Comparison of ENCODE assay signal across 1 cellular context in genomic region chr12:114799574-114800487, GRCh38.
TF ChIP-seq lines count a peak whose summit lies in the region.

No MANE protein-coding gene starts in this region.

TF ChIP-seq in HepG2, 621 proteins besides CTCF, POLR2A, EP300 and RAD21 (continued from another document and continues in another):
- TF ChIP-seq, protein P1, sequence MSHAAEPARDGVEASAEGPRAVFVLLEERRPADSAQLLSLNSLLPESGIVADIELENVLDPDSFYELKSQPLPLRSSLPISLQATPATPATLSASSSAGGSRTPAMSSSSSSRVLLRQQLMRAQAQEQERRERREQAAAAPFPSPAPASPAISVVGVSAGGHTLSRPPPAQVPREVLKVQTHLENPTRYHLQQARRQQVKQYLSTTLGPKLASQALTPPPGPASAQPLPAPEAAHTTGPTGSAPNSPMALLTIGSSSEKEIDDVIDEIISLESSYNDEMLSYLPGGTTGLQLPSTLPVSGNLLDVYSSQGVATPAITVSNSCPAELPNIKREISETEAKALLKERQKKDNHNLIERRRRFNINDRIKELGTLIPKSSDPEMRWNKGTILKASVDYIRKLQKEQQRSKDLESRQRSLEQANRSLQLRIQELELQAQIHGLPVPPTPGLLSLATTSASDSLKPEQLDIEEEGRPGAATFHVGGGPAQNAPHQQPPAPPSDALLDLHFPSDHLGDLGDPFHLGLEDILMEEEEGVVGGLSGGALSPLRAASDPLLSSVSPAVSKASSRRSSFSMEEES (CRISPR knock-in tag; IDR thresholded peaks at IDR 0.05), result peak; percentile 98
- peak; percentile 82; the same call in 1 of the 2 replicates for TF ChIP-seq ZNF780A (CRISPR knock-in tag; IDR thresholded peaks at IDR 0.05)
- TF ChIP-seq, protein P2, sequence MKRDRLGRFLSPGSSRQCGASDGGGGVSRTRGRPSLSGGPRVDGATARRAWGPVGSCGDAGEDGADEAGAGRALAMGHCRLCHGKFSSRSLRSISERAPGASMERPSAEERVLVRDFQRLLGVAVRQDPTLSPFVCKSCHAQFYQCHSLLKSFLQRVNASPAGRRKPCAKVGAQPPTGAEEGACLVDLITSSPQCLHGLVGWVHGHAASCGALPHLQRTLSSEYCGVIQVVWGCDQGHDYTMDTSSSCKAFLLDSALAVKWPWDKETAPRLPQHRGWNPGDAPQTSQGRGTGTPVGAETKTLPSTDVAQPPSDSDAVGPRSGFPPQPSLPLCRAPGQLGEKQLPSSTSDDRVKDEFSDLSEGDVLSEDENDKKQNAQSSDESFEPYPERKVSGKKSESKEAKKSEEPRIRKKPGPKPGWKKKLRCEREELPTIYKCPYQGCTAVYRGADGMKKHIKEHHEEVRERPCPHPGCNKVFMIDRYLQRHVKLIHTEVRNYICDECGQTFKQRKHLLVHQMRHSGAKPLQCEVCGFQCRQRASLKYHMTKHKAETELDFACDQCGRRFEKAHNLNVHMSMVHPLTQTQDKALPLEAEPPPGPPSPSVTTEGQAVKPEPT (CRISPR knock-in tag; IDR thresholded peaks at IDR 0.05; ENCODE audit: low read depth), result no peak; the same call in 1 of the 2 replicates
- no peak for TF ChIP-seq ZNF496 (CRISPR knock-in tag; IDR thresholded peaks at IDR 0.05; ENCODE audit: insufficient replicate concordance)
- TF ChIP-seq GRHL1 (CRISPR knock-in tag; conservative IDR thresholded peaks at IDR 0.05), result no peak
- TF ChIP-seq, protein P3, sequence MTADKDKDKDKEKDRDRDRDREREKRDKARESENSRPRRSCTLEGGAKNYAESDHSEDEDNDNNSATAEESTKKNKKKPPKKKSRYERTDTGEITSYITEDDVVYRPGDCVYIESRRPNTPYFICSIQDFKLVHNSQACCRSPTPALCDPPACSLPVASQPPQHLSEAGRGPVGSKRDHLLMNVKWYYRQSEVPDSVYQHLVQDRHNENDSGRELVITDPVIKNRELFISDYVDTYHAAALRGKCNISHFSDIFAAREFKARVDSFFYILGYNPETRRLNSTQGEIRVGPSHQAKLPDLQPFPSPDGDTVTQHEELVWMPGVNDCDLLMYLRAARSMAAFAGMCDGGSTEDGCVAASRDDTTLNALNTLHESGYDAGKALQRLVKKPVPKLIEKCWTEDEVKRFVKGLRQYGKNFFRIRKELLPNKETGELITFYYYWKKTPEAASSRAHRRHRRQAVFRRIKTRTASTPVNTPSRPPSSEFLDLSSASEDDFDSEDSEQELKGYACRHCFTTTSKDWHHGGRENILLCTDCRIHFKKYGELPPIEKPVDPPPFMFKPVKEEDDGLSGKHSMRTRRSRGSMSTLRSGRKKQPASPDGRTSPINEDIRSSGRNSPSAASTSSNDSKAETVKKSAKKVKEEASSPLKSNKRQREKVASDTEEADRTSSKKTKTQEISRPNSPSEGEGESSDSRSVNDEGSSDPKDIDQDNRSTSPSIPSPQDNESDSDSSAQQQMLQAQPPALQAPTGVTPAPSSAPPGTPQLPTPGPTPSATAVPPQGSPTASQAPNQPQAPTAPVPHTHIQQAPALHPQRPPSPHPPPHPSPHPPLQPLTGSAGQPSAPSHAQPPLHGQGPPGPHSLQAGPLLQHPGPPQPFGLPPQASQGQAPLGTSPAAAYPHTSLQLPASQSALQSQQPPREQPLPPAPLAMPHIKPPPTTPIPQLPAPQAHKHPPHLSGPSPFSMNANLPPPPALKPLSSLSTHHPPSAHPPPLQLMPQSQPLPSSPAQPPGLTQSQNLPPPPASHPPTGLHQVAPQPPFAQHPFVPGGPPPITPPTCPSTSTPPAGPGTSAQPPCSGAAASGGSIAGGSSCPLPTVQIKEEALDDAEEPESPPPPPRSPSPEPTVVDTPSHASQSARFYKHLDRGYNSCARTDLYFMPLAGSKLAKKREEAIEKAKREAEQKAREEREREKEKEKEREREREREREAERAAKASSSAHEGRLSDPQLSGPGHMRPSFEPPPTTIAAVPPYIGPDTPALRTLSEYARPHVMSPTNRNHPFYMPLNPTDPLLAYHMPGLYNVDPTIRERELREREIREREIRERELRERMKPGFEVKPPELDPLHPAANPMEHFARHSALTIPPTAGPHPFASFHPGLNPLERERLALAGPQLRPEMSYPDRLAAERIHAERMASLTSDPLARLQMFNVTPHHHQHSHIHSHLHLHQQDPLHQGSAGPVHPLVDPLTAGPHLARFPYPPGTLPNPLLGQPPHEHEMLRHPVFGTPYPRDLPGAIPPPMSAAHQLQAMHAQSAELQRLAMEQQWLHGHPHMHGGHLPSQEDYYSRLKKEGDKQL (CRISPR knock-in tag; IDR thresholded peaks at IDR 0.05; ENCODE audit: low read depth), result peak; percentile 99
- TF ChIP-seq THYN1 (CRISPR knock-in tag; IDR thresholded peaks at IDR 0.05; ENCODE audit: borderline replicate concordance, low read depth), result no peak
- peak; percentile 80 for TF ChIP-seq KMT2B (CRISPR knock-in tag; IDR thresholded peaks at IDR 0.05)
- no peak for TF ChIP-seq PAX8 (CRISPR knock-in tag; IDR thresholded peaks at IDR 0.05; ENCODE audit: borderline replicate concordance)
- peak; percentile 81 for TF ChIP-seq KDM1A (CRISPR knock-in tag; IDR thresholded peaks at IDR 0.05)
- peak; percentile 98 for TF ChIP-seq CBFB (CRISPR knock-in tag; IDR thresholded peaks at IDR 0.05)
- TF ChIP-seq, protein P4, sequence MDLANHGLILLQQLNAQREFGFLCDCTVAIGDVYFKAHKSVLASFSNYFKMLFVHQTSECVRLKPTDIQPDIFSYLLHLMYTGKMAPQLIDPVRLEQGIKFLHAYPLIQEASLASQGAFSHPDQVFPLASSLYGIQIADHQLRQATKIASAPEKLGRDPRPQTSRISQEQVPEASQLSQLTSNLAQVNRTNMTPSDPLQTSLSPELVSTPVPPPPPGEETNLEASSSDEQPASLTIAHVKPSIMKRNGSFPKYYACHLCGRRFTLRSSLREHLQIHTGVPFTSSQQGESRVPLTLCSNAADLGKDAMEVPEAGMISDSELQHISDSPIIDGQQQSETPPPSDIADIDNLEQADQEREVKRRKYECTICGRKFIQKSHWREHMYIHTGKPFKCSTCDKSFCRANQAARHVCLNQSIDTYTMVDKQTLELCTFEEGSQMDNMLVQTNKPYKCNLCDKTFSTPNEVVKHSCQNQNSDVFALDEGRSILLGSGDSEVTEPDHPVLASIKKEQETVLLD (CRISPR knock-in tag; IDR thresholded peaks at IDR 0.05; ENCODE audit: low read depth), result peak; percentile 35; the same call in 1 of the 2 replicates
- TF ChIP-seq SUZ12 (IDR thresholded peaks at IDR 0.05; ENCODE audit: low read depth, low read length), result no peak
- peak; percentile 88 for TF ChIP-seq ZNF784 (CRISPR knock-in tag; IDR thresholded peaks at IDR 0.05; ENCODE audit: borderline replicate concordance)
- TF ChIP-seq ZNF775 (CRISPR knock-in tag; IDR thresholded peaks at IDR 0.05; ENCODE audit: borderline replicate concordance), result no peak; the same call in 1 of the 2 replicates
- peak; percentile 93 for TF ChIP-seq ZFX (CRISPR knock-in tag; IDR thresholded peaks at IDR 0.05; ENCODE audit: low read depth)
- peak; percentile 86 for TF ChIP-seq ZNF761 (CRISPR knock-in tag; conservative IDR thresholded peaks at IDR 0.05)
- TF ChIP-seq ATM (IDR thresholded peaks at IDR 0.05; ENCODE audit: borderline replicate concordance), result no peak
- peak; percentile 96 for TF ChIP-seq TEAD3 (CRISPR knock-in tag; optimal IDR thresholded peaks at IDR 0.05; ENCODE audit: borderline replicate concordance)
- TF ChIP-seq MTA3 (CRISPR knock-in tag; IDR thresholded peaks at IDR 0.05), result no peak
- peak; percentile 97 for TF ChIP-seq ARNT2 (CRISPR knock-in tag; IDR thresholded peaks at IDR 0.05; ENCODE audit: low read depth)
- no peak for TF ChIP-seq MAFG (CRISPR knock-in tag; IDR thresholded peaks at IDR 0.05)
- peak; percentile 100 for TF ChIP-seq NR2F6 (IDR thresholded peaks at IDR 0.05)
- TF ChIP-seq NR2F6 (CRISPR knock-in tag; IDR thresholded peaks at IDR 0.05), result peak; percentile 100
- peak; percentile 94 for TF ChIP-seq HHEX (CRISPR knock-in tag; IDR thresholded peaks at IDR 0.05)
- no peak for TF ChIP-seq SMC3 (IDR thresholded peaks at IDR 0.05; ENCODE audit: low read length)
- 0 out of 2 replicates have a peak, but pooled peaks have one; percentile 59 for TF ChIP-seq SNAI1 (CRISPR knock-in tag; IDR thresholded peaks at IDR 0.05; ENCODE audit: borderline replicate concordance)
- TF ChIP-seq PLRG1 (conservative IDR thresholded peaks at IDR 0.05), result no peak
- TF ChIP-seq MTF1 (CRISPR knock-in tag; IDR thresholded peaks at IDR 0.05), result no peak
- TF ChIP-seq PAF1 (CRISPR knock-in tag; IDR thresholded peaks at IDR 0.05), result no peak
- peak; percentile 95 for TF ChIP-seq HIVEP1 (CRISPR knock-in tag; IDR thresholded peaks at IDR 0.05)
- TF ChIP-seq, protein P5, sequence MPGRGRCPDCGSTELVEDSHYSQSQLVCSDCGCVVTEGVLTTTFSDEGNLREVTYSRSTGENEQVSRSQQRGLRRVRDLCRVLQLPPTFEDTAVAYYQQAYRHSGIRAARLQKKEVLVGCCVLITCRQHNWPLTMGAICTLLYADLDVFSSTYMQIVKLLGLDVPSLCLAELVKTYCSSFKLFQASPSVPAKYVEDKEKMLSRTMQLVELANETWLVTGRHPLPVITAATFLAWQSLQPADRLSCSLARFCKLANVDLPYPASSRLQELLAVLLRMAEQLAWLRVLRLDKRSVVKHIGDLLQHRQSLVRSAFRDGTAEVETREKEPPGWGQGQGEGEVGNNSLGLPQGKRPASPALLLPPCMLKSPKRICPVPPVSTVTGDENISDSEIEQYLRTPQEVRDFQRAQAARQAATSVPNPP (CRISPR knock-in tag; IDR thresholded peaks at IDR 0.05), result no peak
- no peak for TF ChIP-seq PRMT3 (CRISPR knock-in tag; IDR thresholded peaks at IDR 0.05; ENCODE audit: borderline replicate concordance, low read depth)
- peak; percentile 99 for TF ChIP-seq ZNF703 (CRISPR knock-in tag; IDR thresholded peaks at IDR 0.05; ENCODE audit: borderline replicate concordance)
- TF ChIP-seq ZFYVE20 (CRISPR knock-in tag; IDR thresholded peaks at IDR 0.05; ENCODE audit: borderline replicate concordance, low read depth), result no peak
- TF ChIP-seq PAWR (CRISPR knock-in tag; IDR thresholded peaks at IDR 0.05; ENCODE audit: borderline replicate concordance), result no peak
- TF ChIP-seq LRRFIP1 (CRISPR knock-in tag; conservative IDR thresholded peaks at IDR 0.05), result 0 out of 2 replicates have a peak, but pooled peaks have one; percentile 38
- 0 out of 2 replicates have a peak, but pooled peaks have one; percentile 60 for TF ChIP-seq RARG (CRISPR knock-in tag; IDR thresholded peaks at IDR 0.05; ENCODE audit: low read depth)
- peak; percentile 96 for TF ChIP-seq ZNF430 (CRISPR knock-in tag; IDR thresholded peaks at IDR 0.05)
- peak; percentile 79 for TF ChIP-seq ELF1 (CRISPR knock-in tag; IDR thresholded peaks at IDR 0.05)
- no peak for TF ChIP-seq ZC3H4 (CRISPR knock-in tag; IDR thresholded peaks at IDR 0.05; ENCODE audit: borderline replicate concordance)
- no peak for TF ChIP-seq ZNF251 (CRISPR knock-in tag; IDR thresholded peaks at IDR 0.05)
- TF ChIP-seq AKAP8 (CRISPR knock-in tag; IDR thresholded peaks at IDR 0.05), result peak; percentile 96
- TF ChIP-seq TAF1 (CRISPR knock-in tag; IDR thresholded peaks at IDR 0.05), result peak; percentile 62; the same call in 1 of the 2 replicates
- TF ChIP-seq ZNF468 (CRISPR knock-in tag; IDR thresholded peaks at IDR 0.05), result no peak
- TF ChIP-seq ZNF839 (CRISPR knock-in tag; IDR thresholded peaks at IDR 0.05; ENCODE audit: borderline replicate concordance), result 0 out of 2 replicates have a peak, but pooled peaks have one; percentile 66
- no peak; the same call in 1 of the 2 replicates for TF ChIP-seq DR1 (CRISPR knock-in tag; IDR thresholded peaks at IDR 0.05)
